15 cellular contexts compared by ENCODE assay signal in the genomic region with DNA sequence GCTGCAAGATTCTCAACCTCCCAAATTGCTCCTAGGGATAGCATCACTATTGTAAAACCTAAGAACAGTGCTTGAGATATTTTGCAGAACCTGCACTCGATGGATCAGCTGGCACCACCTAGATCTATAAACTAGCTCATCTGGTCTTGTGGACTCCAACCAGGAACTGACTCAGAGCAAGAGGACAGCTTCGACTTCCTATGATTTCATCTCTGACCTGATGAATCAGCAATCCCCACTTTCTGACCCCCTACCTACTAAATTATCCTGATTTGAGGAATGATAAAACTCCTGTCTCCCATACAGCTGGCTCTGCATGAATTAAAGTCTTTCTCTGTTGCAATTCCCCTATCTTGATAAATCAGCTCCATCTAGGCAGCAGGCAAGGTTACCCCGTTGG.
DNase-seq lines count a peak whose midpoint lies in the region; ATAC-seq and TF ChIP-seq lines count a peak whose summit lies in the region.
"Had no signal": no experiment of that assay in that cellular context is flagged by ENCODE, and none has a peak within 500 bp of the region (broad histone marks: within the 10 kb centered on the region; RNA-seq: fewer than 3 reads in every experiment).

No MANE protein-coding gene starts in this region.

- H3K27ac ChIP-seq in HUES6 (ENCODE audit: low read depth, low read length) = no peak overlapping the region; the same call in 1 of the 2 replicates
- H3K27ac ChIP-seq: skin epidermis, vagina had no signal

- no peaks in the 10 kb centered on the region for H3K9me3 ChIP-seq in HUES6 (ENCODE audit: control insufficient read depth, insufficient read depth, low read depth, low read length)
- H3K9me3 ChIP-seq: vagina had no signal

- peaks cover 10% of the 10 kb centered on the region; the same call in 1 of the 2 replicates for H3K4me1 ChIP-seq in HUES6 (ENCODE audit: control insufficient read depth, insufficient read depth, low read length)

- ATAC-seq in Right ventricle myocardium superior (ENCODE audit: poor library complexity) (no peak), HG02970 (IDR thresholded peaks at IDR 0.05; ENCODE audit: low FRiP score, unreplicated experiment) (no peak)
- ATAC-seq: effector memory CD8-positive, alpha-beta T cell; HepG2; naive thymus-derived CD4-positive, alpha-beta T cell had no signal

- H3K36me3 ChIP-seq in HUES6 (ENCODE audit: control insufficient read depth, insufficient read depth, low read length) = peaks cover 12% of the 10 kb centered on the region; the same call in 1 of the 2 replicates
- H3K36me3 ChIP-seq: vagina had no signal

- H3K9ac ChIP-seq in HUES6 (ENCODE audit: low read length) = peak overlapping the region; percentile 3

- TF ChIP-seq CTCF in AG10803 (conservative IDR thresholded peaks at IDR 0.05; ENCODE audit: low read length) = no peak
- TF ChIP-seq CTCF in astrocyte of the spinal cord (IDR thresholded peaks at IDR 0.05; ENCODE audit: low read depth, low read length) = no peak

- in situ Hi-C loops in astrocyte of the spinal cord (cut with HindIII; ENCODE audit: low sequenced_read_pairs) = no loop called here

- peak; percentile 79 for DNase-seq in AG10803 (ENCODE audit: low read depth)
- peak; percentile 68 for DNase-seq in astrocyte of the spinal cord (ENCODE audit: low read depth, low spot score)
- peak; percentile 89 for DNase-seq in kidney tubule cell (ENCODE audit: low spot score)
- no peak for DNase-seq in NCI-H2227 (lab: John Stamatoyannopoulos, UW; ENCODE audit: unreplicated experiment)
- DNase-seq in Right ventricle myocardium superior = no peak
- DNase-seq in SIG-M5 treated with dmso at 0.1 percent for 504 hours (lab: John Stamatoyannopoulos, UW; ENCODE audit: unreplicated experiment) = no peak
- DNase-seq: C1 segment of cervical spinal cord; effector memory CD8-positive, alpha-beta T cell; naive thymus-derived CD4-positive, alpha-beta T cell; NCI-H187 had no signal

- H3K27me3 ChIP-seq in HUES6 (ENCODE audit: control insufficient read depth, insufficient read depth, low read length) = no peaks in the 10 kb centered on the region
- H3K27me3 ChIP-seq: vagina had no signal

- intact Hi-C loops in Right ventricle myocardium superior (cut with DNase I) = no loop called here

- H3K4me3 ChIP-seq in AG10803 (ENCODE audit: low read length) (no peak overlapping the region), HUES6 (ENCODE audit: low read depth, low read length) (no peak overlapping the region), astrocyte of the spinal cord (ENCODE audit: low read depth, low read length) (no peak overlapping the region)
- H3K4me3 ChIP-seq: skin epidermis, vagina had no signal

Comparison
In these comparisons a context has a peak if more than half of its experiments do, and no peak if none do; other contexts are left out.
1. DNase-seq: peak in AG10803 (single experiment), astrocyte of the spinal cord (single experiment) and kidney tubule cell (single experiment); none in NCI-H2227 (single experiment), Right ventricle myocardium superior (single experiment) and SIG-M5 treated with dmso at 0.1 percent for 504 hours (single experiment).